ENCODE assay signal across 33 cellular contexts in genomic region chr6:76843376-76843775, GRCh38.
"Had no signal": no experiment of that assay in that cellular context is flagged by ENCODE, and none has a peak within 500 bp of the region (broad histone marks: within the 10 kb centered on the region; RNA-seq: fewer than 3 reads in every experiment).

No MANE protein-coding gene starts in this region.

- ATAC-seq: activated CD4-positive, alpha-beta T cell treated with anti-CD3 and anti-CD28 coated beads for 36 hours; activated CD8-positive, alpha-beta T cell treated with anti-CD3 and anti-CD28 coated beads for 36 hours; activated naive CD8-positive, alpha-beta T cell treated with anti-CD3 and anti-CD28 coated beads, Interleukin-2, amount 50 U/mL, for 24 hours; activated T-cell treated with anti-CD3 and anti-CD28 coated beads, Interleukin-2, amount 50 U/mL, for 4 hours had no signal

- H3K27ac Mint-ChIP-seq: activated B cell treated with CpG ODN at 0.5 μM for 24 hours; activated CD4-positive, alpha-beta memory T cell treated with anti-CD3 and anti-CD28 coated beads for 36 hours; activated CD4-positive, alpha-beta T cell treated with anti-CD3 and anti-CD28 coated beads for 36 hours; activated CD4-positive, alpha-beta T cell treated with anti-CD3 and anti-CD28 coated beads, Interleukin-2, amount 10 ng/mL, durations not matched to agents 24 days and 14 days; activated CD8-positive, alpha-beta T cell treated with anti-CD3 and anti-CD28 coated beads for 36 hours; activated naive CD4-positive, alpha-beta T cell treated with anti-CD3 and anti-CD28 coated beads, Interleukin-2, amount 10 ng/mL, durations not matched to agents 7 days and 5 days; activated naive CD4-positive, alpha-beta T cell treated with anti-CD3 and anti-CD28 coated beads, Interleukin-2, amount 50 U/mL, for 24 hours; activated naive CD8-positive, alpha-beta T cell; activated naive CD8-positive, alpha-beta T cell treated with anti-CD3 and anti-CD28 coated beads, Interleukin-2, amount 10 ng/mL, durations not matched to agents 7 days and 5 days; activated naive CD8-positive, alpha-beta T cell treated with anti-CD3 and anti-CD28 coated beads, Interleukin-2, amount 50 U/mL, for 24 hours; activated T-helper 2 cell treated with anti-CD3 and anti-CD28 coated beads, Interferon-gamma antibody, Interleukin-2, Interleukin-4, amounts not matched to agents 10 μg/mL and 5 μg/mL and 100 μg/mL, durations not matched to agents 14 hours and 24 hours and 36 hours; T-helper 1 cell treated with Interleukin-12 subunit alpha and Interleukin-12 subunit beta and Interleukin-4 antibody, amounts not matched to agents 30 μg/mL and 1 μg/mL, for 36 hours; T-helper 2 cell treated with Interferon-gamma antibody and Interleukin-4, amounts not matched to agents 5 μg/mL and 100 μg/mL, for 36 hours had no signal

- H3K27me3 Mint-ChIP-seq: activated B cell treated with CpG ODN at 0.5 μM for 24 hours; activated CD4-positive, alpha-beta memory T cell treated with anti-CD3 and anti-CD28 coated beads for 36 hours; activated CD4-positive, alpha-beta T cell treated with anti-CD3 and anti-CD28 coated beads for 36 hours; activated CD4-positive, alpha-beta T cell treated with anti-CD3 and anti-CD28 coated beads, Interleukin-2, amount 10 ng/mL, durations not matched to agents 24 days and 14 days; activated CD8-positive, alpha-beta T cell treated with anti-CD3 and anti-CD28 coated beads for 36 hours; activated naive CD4-positive, alpha-beta T cell treated with anti-CD3 and anti-CD28 coated beads, Interleukin-2, amount 10 ng/mL, durations not matched to agents 7 days and 5 days; activated naive CD4-positive, alpha-beta T cell treated with anti-CD3 and anti-CD28 coated beads, Interleukin-2, amount 50 U/mL, for 24 hours; activated naive CD8-positive, alpha-beta T cell; activated naive CD8-positive, alpha-beta T cell treated with anti-CD3 and anti-CD28 coated beads, Interleukin-2, amount 10 ng/mL, durations not matched to agents 7 days and 5 days; activated naive CD8-positive, alpha-beta T cell treated with anti-CD3 and anti-CD28 coated beads, Interleukin-2, amount 50 U/mL, for 24 hours; brain; central memory CD8-positive, alpha-beta T cell had no signal

- H3K4me1 Mint-ChIP-seq: activated B cell treated with CpG ODN at 0.5 μM for 24 hours; activated CD4-positive, alpha-beta T cell treated with anti-CD3 and anti-CD28 coated beads for 36 hours; activated CD4-positive, alpha-beta T cell treated with anti-CD3 and anti-CD28 coated beads, Interleukin-2, amount 10 ng/mL, durations not matched to agents 24 days and 14 days; activated naive CD4-positive, alpha-beta T cell treated with anti-CD3 and anti-CD28 coated beads, Interleukin-2, amount 10 ng/mL, durations not matched to agents 7 days and 5 days; activated naive CD4-positive, alpha-beta T cell treated with anti-CD3 and anti-CD28 coated beads, Interleukin-2, amount 50 U/mL, for 24 hours; activated naive CD8-positive, alpha-beta T cell treated with anti-CD3 and anti-CD28 coated beads, Interleukin-2, amount 10 ng/mL, durations not matched to agents 7 days and 5 days; activated naive CD8-positive, alpha-beta T cell treated with anti-CD3 and anti-CD28 coated beads, Interleukin-2, amount 50 U/mL, for 24 hours; brain; central memory CD8-positive, alpha-beta T cell had no signal

- H3K4me3 Mint-ChIP-seq: activated B cell treated with CpG ODN at 0.5 μM for 24 hours; activated CD4-positive, alpha-beta memory T cell treated with anti-CD3 and anti-CD28 coated beads for 36 hours; activated CD4-positive, alpha-beta T cell treated with anti-CD3 and anti-CD28 coated beads for 36 hours; activated CD4-positive, alpha-beta T cell treated with anti-CD3 and anti-CD28 coated beads, Interleukin-2, amount 10 ng/mL, durations not matched to agents 24 days and 14 days; activated CD8-positive, alpha-beta T cell treated with anti-CD3 and anti-CD28 coated beads for 36 hours; activated naive CD4-positive, alpha-beta T cell treated with anti-CD3 and anti-CD28 coated beads, Interleukin-2, amount 10 ng/mL, durations not matched to agents 7 days and 5 days; activated naive CD4-positive, alpha-beta T cell treated with anti-CD3 and anti-CD28 coated beads, Interleukin-2, amount 50 U/mL, for 24 hours; activated naive CD8-positive, alpha-beta T cell; activated naive CD8-positive, alpha-beta T cell treated with anti-CD3 and anti-CD28 coated beads, Interleukin-2, amount 10 ng/mL, durations not matched to agents 7 days and 5 days; activated naive CD8-positive, alpha-beta T cell treated with anti-CD3 and anti-CD28 coated beads, Interleukin-2, amount 50 U/mL, for 24 hours; activated T-cell treated with anti-CD3 and anti-CD28 coated beads, Interleukin-2, amount 50 U/mL, for 4 hours; brain; central memory CD8-positive, alpha-beta T cell; T-helper 1 cell treated with Interleukin-12 subunit alpha and Interleukin-12 subunit beta and Interleukin-4 antibody, amounts not matched to agents 30 μg/mL and 1 μg/mL, for 36 hours; T-helper 2 cell treated with Interferon-gamma antibody and Interleukin-4, amounts not matched to agents 5 μg/mL and 100 μg/mL, for 36 hours had no signal

- H3K36me3 Mint-ChIP-seq: activated CD4-positive, alpha-beta memory T cell treated with anti-CD3 and anti-CD28 coated beads for 36 hours; activated naive CD4-positive, alpha-beta T cell treated with anti-CD3 and anti-CD28 coated beads, Interleukin-2, amount 10 ng/mL, durations not matched to agents 7 days and 5 days; activated naive CD4-positive, alpha-beta T cell treated with anti-CD3 and anti-CD28 coated beads, Interleukin-2, amount 50 U/mL, for 24 hours; activated naive CD8-positive, alpha-beta T cell; activated naive CD8-positive, alpha-beta T cell treated with anti-CD3 and anti-CD28 coated beads, Interleukin-2, amount 10 ng/mL, durations not matched to agents 7 days and 5 days; brain had no signal

- DNase-seq: activated B cell treated with CpG ODN at 0.5 μM for 24 hours; activated CD4-positive, alpha-beta memory T cell treated with anti-CD3 and anti-CD28 coated beads for 36 hours; activated CD4-positive, alpha-beta T cell treated with anti-CD3 and anti-CD28 coated beads for 36 hours; activated CD4-positive, alpha-beta T cell treated with anti-CD3 and anti-CD28 coated beads, Interleukin-2, amount 10 ng/mL, durations not matched to agents 24 days and 14 days; activated CD4-positive, alpha-beta T cell treated with anti-CD3 and anti-CD28 coated beads, Interleukin-2, amount 50 U/mL, for 1 hour; activated CD4-positive, alpha-beta T cell treated with anti-CD3 and anti-CD28 coated beads, Interleukin-2, amount 50 U/mL, for 4 hours; activated CD4-positive, CD25-positive, alpha-beta regulatory T cell treated with anti-CD3 and anti-CD28 coated beads, Interleukin-2, amount 50 U/mL, for 72 hours; activated CD8-positive, alpha-beta memory T cell treated with anti-CD3 and anti-CD28 coated beads, Interleukin-2, amount 50 U/mL, for 4 hours; activated CD8-positive, alpha-beta T cell treated with anti-CD3 and anti-CD28 coated beads for 36 hours; activated effector memory CD4-positive, alpha-beta T cell treated with Interleukin-2 at 50 U/mL for 16 hours; activated gamma-delta T cell; activated naive CD4-positive, alpha-beta T cell treated with anti-CD3 and anti-CD28 coated beads, Interleukin-2, amount 10 ng/mL, durations not matched to agents 7 days and 5 days; activated naive CD4-positive, alpha-beta T cell treated with Interleukin-2 at 50 U/mL for 16 hours; activated naive CD8-positive, alpha-beta T cell treated with anti-CD3 and anti-CD28 coated beads, Interleukin-2, amount 10 ng/mL, durations not matched to agents 7 days and 5 days; activated naive CD8-positive, alpha-beta T cell treated with anti-CD3 and anti-CD28 coated beads, Interleukin-2, amount 50 U/mL, for 24 hours; activated T-cell treated with anti-CD3 and anti-CD28 coated beads for 4 hours; activated T-cell treated with anti-CD3 and anti-CD28 coated beads, Interleukin-2, amount 50 U/mL, for 1 hour; activated T-cell treated with anti-CD3 and anti-CD28 coated beads, Interleukin-2, amount 50 U/mL, for 4 hours; amygdala; anterior cingulate cortex; caudate nucleus; cerebellar nuclear complex; SW 1271; T-helper 1 cell; T-helper 2 cell; T-helper 9 cell had no signal
